ENCODE assay signal across 13 cellular contexts in genomic region chr20:57040924-57041323, GRCh38.
DNase-seq lines count a peak whose midpoint lies in the region; ATAC-seq, FAIRE-seq and TF ChIP-seq lines count a peak whose summit lies in the region.
"Had no signal": no experiment of that assay in that cellular context is flagged by ENCODE, and none has a peak within 500 bp of the region (broad histone marks: within the 10 kb centered on the region; RNA-seq: fewer than 3 reads in every experiment).

No MANE protein-coding gene starts in this region.

- DNase-seq in BJ (ENCODE audit: low read depth) = peak; percentile 56
- DNase-seq in NB4 (ENCODE audit: low read depth) = peak; percentile 31
- peak; percentile 73 for DNase-seq in choroid plexus epithelial cell (ENCODE audit: low read depth)
- no peak for DNase-seq in omental fat pad (ENCODE audit: low spot score)
- no peak for DNase-seq in NCI-H446 (lab: John Stamatoyannopoulos, UW)
- no peak for DNase-seq in D721Med (ENCODE audit: insufficient read length, low spot score)
- DNase-seq in activated T-cell treated with anti-CD3 and anti-CD28 coated beads, Interleukin-2, amount 50 U/mL, for 48 hours = no peak
- no peak for DNase-seq in head of caudate nucleus
- DNase-seq: Karpas-422; kidney; NCI-H2081 treated with DMSO at 0.1 percent for 48 hours; stimulated activated CD4-positive, alpha-beta T cell treated with anti-CD3 and anti-CD28 coated beads, Interleukin-1b, Interleukin-23, amount 100 ng/mL, for 48 hours; upper lobe of left lung had no signal

- POLR2A ChIA-PET in BJ (lab: Charles Lee) = no interaction called here

- peak; percentile 77 for ATAC-seq in omental fat pad (ENCODE audit: low FRiP score)

- no peak for TF ChIP-seq CTCF in BJ (IDR thresholded peaks at IDR 0.05; ENCODE audit: insufficient read depth, low read depth, low read length)
- no peak for TF ChIP-seq CTCF in NB4 (IDR thresholded peaks at IDR 0.05; ENCODE audit: low read depth, low read length)
- TF ChIP-seq CTCF in choroid plexus epithelial cell (conservative IDR thresholded peaks at IDR 0.05; ENCODE audit: low read depth, low read length) = no peak
- no peak for TF ChIP-seq CTCF in omental fat pad (IDR thresholded peaks at IDR 0.05)
- no peak for TF ChIP-seq CTCF in D721Med (IDR thresholded peaks at IDR 0.05; ENCODE audit: insufficient read depth, missing control alignments)

- CTCF ChIA-PET in BJ (lab: Yijun Ruan, JAX) = interaction anchor here (1.1 to 2.9 kb wide), 4 partner anchors 10 to 67 kb away, joined by 3 to 8 read pairs (median 4); no protein-coding TSS in a partner anchor

- no peak for TF ChIP-seq POLR2A in NB4 (IDR thresholded peaks at IDR 0.05; ENCODE audit: extremely low read depth, insufficient read length)

- no peaks in the 10 kb centered on the region for H3K27me3 ChIP-seq in BJ (ENCODE audit: control insufficient read depth, insufficient read depth, low read length)
- H3K27me3 ChIP-seq: upper lobe of left lung had no signal

- H3K4me3 ChIP-seq in BJ (ENCODE audit: low read depth, low read length) (no peak overlapping the region), NB4 (ENCODE audit: low read depth, low read length) (no peak overlapping the region), choroid plexus epithelial cell (ENCODE audit: low read depth, low read length) (no peak overlapping the region)
- H3K4me3 ChIP-seq: upper lobe of left lung had no signal

- FAIRE-seq in D721Med (lab: Jason Lieb, UNC) = no peak
- FAIRE-seq: kidney had no signal

- no peaks in the 10 kb centered on the region for H3K36me3 ChIP-seq in BJ (ENCODE audit: control insufficient read depth, insufficient read depth, low read length)
- H3K36me3 ChIP-seq: upper lobe of left lung had no signal

- intact Hi-C loops in head of caudate nucleus (cut with DNase I) = no loop called here

Comparison
In these comparisons a context has a peak if more than half of its experiments do, and no peak if none do; other contexts are left out.
1. DNase-seq: peak in BJ (single experiment), NB4 (single experiment) and choroid plexus epithelial cell (single experiment); none in omental fat pad (single experiment), NCI-H446 (0 of 2), D721Med (single experiment), activated T-cell treated with anti-CD3 and anti-CD28 coated beads, Interleukin-2, amount 50 U/mL, for 48 hours (0 of 2) and head of caudate nucleus (0 of 42).